8 cellular contexts compared by ENCODE assay signal in the genomic region with DNA sequence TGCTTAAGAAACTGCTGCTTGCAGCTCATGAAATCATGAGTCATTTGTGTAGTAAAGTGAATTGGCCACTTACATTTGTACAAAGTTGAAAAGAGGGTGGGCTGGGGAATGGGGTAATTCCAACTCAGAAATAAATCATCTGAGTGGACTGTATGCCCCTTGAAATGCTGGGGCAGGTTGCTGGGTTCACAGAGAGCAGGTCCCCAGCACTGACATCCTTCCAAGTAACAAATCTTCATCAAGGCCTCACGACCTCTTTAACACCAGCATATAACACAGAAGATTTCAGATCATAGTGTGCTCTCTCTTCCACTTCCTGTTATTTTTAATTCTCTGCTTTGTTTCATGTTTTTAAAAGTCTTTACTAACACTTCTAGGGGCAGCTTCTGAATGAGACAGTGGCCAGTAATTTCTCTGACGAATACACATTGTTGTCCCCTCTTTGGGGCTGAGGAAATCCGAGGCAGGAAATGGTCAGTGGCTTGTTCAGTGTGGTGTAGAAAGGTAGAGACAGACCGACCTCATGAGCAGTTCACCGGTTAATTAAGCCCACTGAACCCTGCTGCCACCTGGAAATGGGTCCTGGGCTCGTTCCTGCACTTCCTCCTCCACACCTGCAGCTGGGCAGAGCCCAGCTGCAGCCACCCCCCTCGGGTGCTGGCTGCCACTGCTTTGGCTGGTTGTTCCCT.
A peak's percentile ranks its signal among the peaks of the same experiment; 100 is the strongest.
DNase-seq lines count a peak whose midpoint lies in the region; ATAC-seq and TF ChIP-seq lines count a peak whose summit lies in the region.

No MANE protein-coding gene starts in this region.

- no peaks in the 10 kb centered on the region for H3K27me3 ChIP-seq in naive thymus-derived CD4-positive, alpha-beta T cell (ENCODE audit: control insufficient read depth in 2 of 2, insufficient read depth in 2 of 2, low read length in 2 of 2)

- peak overlapping the region; percentile 88 for H3K27ac Mint-ChIP-seq in chondrocyte (ENCODE audit: unreplicated experiment)
- H3K27ac Mint-ChIP-seq in naive thymus-derived CD4-positive, alpha-beta T cell, result peak overlapping the region; percentile 89 to 99 (median 96)

- intact Hi-C loops in naive thymus-derived CD4-positive, alpha-beta T cell (cut with micrococcal nuclease), result loop anchor here (1.0 to 5.0 kb wide), 6 partner anchors 8 to 203 kb away; partner anchors contain the start of gene MAML2 (in 2 of the 2)

- no peaks in the 10 kb centered on the region for H3K27me3 Mint-ChIP-seq in chondrocyte (ENCODE audit: low read depth)
- no peaks in the 10 kb centered on the region for H3K27me3 Mint-ChIP-seq in naive thymus-derived CD4-positive, alpha-beta T cell

- DNase-seq in NCI-H1417 (lab: John Stamatoyannopoulos, UW) (peak in 2 of 3 experiments; percentile 21 to 64), NCI-H1417 treated with DMSO at 0.1 percent for 48 hours (lab: John Stamatoyannopoulos, UW) (no peak), NCI-H69 (lab: John Stamatoyannopoulos, UW) (peak; percentile 84), chondrocyte (ENCODE audit: low spot score) (no peak), LoVo (ENCODE audit: low spot score) (no peak), 8988T (no peak)
- DNase-seq in naive thymus-derived CD4-positive, alpha-beta T cell, result peak in 7 of 9 donors; percentile 25 to 67 (median 62)

- CTCF ChIA-PET in naive thymus-derived CD4-positive, alpha-beta T cell (lab: Charles Lee), result interaction anchor here (0.8 to 3.6 kb wide), 5 partner anchors 9 to 130 kb away, joined by 3 to 25 read pairs (median 4); partner anchors contain the start of gene MAML2

- TF ChIP-seq CTCF in chondrocyte (IDR thresholded peaks at IDR 0.05), result no peak

- H3K4me1 ChIP-seq in naive thymus-derived CD4-positive, alpha-beta T cell (ENCODE audit: control insufficient read depth in 2 of 2, insufficient read depth in 2 of 2, low read length in 2 of 2), result peaks cover 73 to 96% of the 10 kb centered on the region in 2 donors

- H3K4me1 Mint-ChIP-seq in chondrocyte (ENCODE audit: low read depth), result peaks cover 84% of the 10 kb centered on the region
- peaks cover 54 to 100% (median 91%) of the 10 kb centered on the region in 7 donors for H3K4me1 Mint-ChIP-seq in naive thymus-derived CD4-positive, alpha-beta T cell

- POLR2A ChIA-PET in naive thymus-derived CD4-positive, alpha-beta T cell (lab: Charles Lee), result interaction anchor here (0.6 to 5.1 kb wide), 22 partner anchors 10 to 174 kb away, joined by 3 to 51 read pairs (median 4); partner anchors contain the start of genes CCDC82, JRKL and MAML2

- H3K4me3 Mint-ChIP-seq in chondrocyte (ENCODE audit: unreplicated experiment), result no peak overlapping the region
- H3K4me3 Mint-ChIP-seq in naive thymus-derived CD4-positive, alpha-beta T cell, result peak overlapping the region; percentile 64 to 80 (median 75)

- H3K36me3 ChIP-seq in naive thymus-derived CD4-positive, alpha-beta T cell (ENCODE audit: control insufficient read depth in 2 of 3, insufficient read depth in 3 of 3, low read length in 3 of 3), result no peaks in the 10 kb centered on the region

- H3K36me3 Mint-ChIP-seq in chondrocyte (ENCODE audit: low read depth), result no peaks in the 10 kb centered on the region
- peaks cover 0 to 21% (median 6%) of the 10 kb centered on the region in 5 donors for H3K36me3 Mint-ChIP-seq in naive thymus-derived CD4-positive, alpha-beta T cell

- ATAC-seq in HG02588 (IDR thresholded peaks at IDR 0.05; ENCODE audit: unreplicated experiment), result peak; percentile 75
- ATAC-seq in naive thymus-derived CD4-positive, alpha-beta T cell, result peak; percentile 78

- peak overlapping the region; percentile 47 for H3K4me3 ChIP-seq in naive thymus-derived CD4-positive, alpha-beta T cell (ENCODE audit: low read length)

- H3K9me3 Mint-ChIP-seq in chondrocyte (ENCODE audit: low read depth), result no peaks in the 10 kb centered on the region
- H3K9me3 Mint-ChIP-seq in naive thymus-derived CD4-positive, alpha-beta T cell, result peaks cover 0 to 3% (median 0%) of the 10 kb centered on the region in 11 donors

- H3K27ac ChIP-seq in naive thymus-derived CD4-positive, alpha-beta T cell (ENCODE audit: low read depth, low read length), result peak overlapping the region; percentile 75

- H3K9me3 ChIP-seq in naive thymus-derived CD4-positive, alpha-beta T cell (ENCODE audit: control insufficient read depth in 2 of 3, low read length in 3 of 3), result no peaks in the 10 kb centered on the region

Comparison
In these comparisons a context has a peak if more than half of its experiments do, and no peak if none do; other contexts are left out.
1. DNase-seq: peak in NCI-H1417 (2 of 3), NCI-H69 (single experiment) and naive thymus-derived CD4-positive, alpha-beta T cell (7 of 9); none in NCI-H1417 treated with DMSO at 0.1 percent for 48 hours (single experiment), chondrocyte (single experiment), LoVo (single experiment) and 8988T (single experiment).